In the genomic region with DNA sequence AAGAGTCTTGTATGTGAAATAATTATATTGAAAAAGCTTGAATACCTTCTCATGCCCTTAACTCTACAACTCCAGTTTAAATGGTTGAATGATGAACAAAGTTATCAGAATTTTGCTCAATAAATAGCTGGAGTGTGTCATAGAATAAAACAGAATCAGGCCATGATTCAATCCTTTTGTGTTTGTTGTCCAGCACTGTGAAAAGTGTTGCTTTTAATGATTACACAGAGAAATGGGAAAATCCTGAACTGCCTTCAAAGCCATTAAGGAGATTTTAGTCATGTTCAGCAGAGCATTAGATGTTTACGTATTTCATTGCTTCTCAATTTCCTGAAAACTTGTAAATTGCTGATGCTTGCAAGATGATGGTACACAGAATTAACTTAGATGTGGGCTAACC, we compare ENCODE assay signal across 34 cellular contexts.
"Had no signal": no experiment of that assay in that cellular context is flagged by ENCODE, and none has a peak within 500 bp of the region (broad histone marks: within the 10 kb centered on the region; RNA-seq: fewer than 3 reads in every experiment).

No MANE protein-coding gene starts in this region.

- H3K36me3 ChIP-seq: adrenal gland, brain microvascular endothelial cell, breast epithelium had no signal

- H3K27me3 ChIP-seq: adrenal gland, body of pancreas, brain microvascular endothelial cell, breast epithelium had no signal

- ATAC-seq: activated CD8-positive, alpha-beta T cell treated with anti-CD3 and anti-CD28 coated beads for 36 hours; activated naive CD4-positive, alpha-beta T cell treated with anti-CD3 and anti-CD28 coated beads, Interleukin-2, amount 50 U/mL, for 72 hours; activated T-cell treated with anti-CD3 and anti-CD28 coated beads, Interleukin-2, amount 50 U/mL, for 4 hours; activated T-cell treated with anti-CD3 and anti-CD28 coated beads, Interleukin-2, amount 50 U/mL, for 72 hours; activated T-helper 17 cell treated with anti-CD3 and anti-CD28 coated beads, Interleukin-2, amount 50 U/mL, for 72 hours; body of pancreas had no signal

- H3K27ac ChIP-seq: adrenal gland, body of pancreas, brain microvascular endothelial cell, breast epithelium, VCaP had no signal

- H3K4me1 ChIP-seq: adrenal gland, body of pancreas, breast epithelium had no signal

- H3K9me3 ChIP-seq: adrenal gland, body of pancreas, breast epithelium had no signal

- H3K4me3 ChIP-seq: adrenal gland, body of pancreas, breast epithelium had no signal

- DNase-seq: activated B cell treated with CpG ODN at 0.5 μM for 24 hours; activated CD4-positive, alpha-beta memory T cell treated with anti-CD3 and anti-CD28 coated beads for 36 hours; activated CD4-positive, alpha-beta T cell treated with anti-CD3 and anti-CD28 coated beads for 4 hours; activated CD4-positive, alpha-beta T cell treated with anti-CD3 and anti-CD28 coated beads, Interleukin-2, amount 10 ng/mL, durations not matched to agents 24 days and 14 days; activated CD4-positive, alpha-beta T cell treated with anti-CD3 and anti-CD28 coated beads, Interleukin-2, amount 50 U/mL, for 1 hour; activated CD4-positive, alpha-beta T cell treated with anti-CD3 and anti-CD28 coated beads, Interleukin-2, amount 50 U/mL, for 4 hours; activated CD4-positive, CD25-positive, alpha-beta regulatory T cell treated with anti-CD3 and anti-CD28 coated beads, Interleukin-2, amount 50 U/mL, for 72 hours; activated CD8-positive, alpha-beta memory T cell treated with anti-CD3 and anti-CD28 coated beads, Interleukin-2, amount 50 U/mL, for 4 hours; activated CD8-positive, alpha-beta T cell treated with anti-CD3 and anti-CD28 coated beads for 36 hours; activated effector memory CD4-positive, alpha-beta T cell treated with anti-CD3 and anti-CD28 coated beads, Interleukin-2, amount 50 U/mL, for 16 hours; activated gamma-delta T cell treated with Interleukin-2 at 50 U/mL for 16 hours; activated naive CD4-positive, alpha-beta T cell; activated naive CD4-positive, alpha-beta T cell treated with anti-CD3 and anti-CD28 coated beads for 36 hours; activated naive CD4-positive, alpha-beta T cell treated with anti-CD3 and anti-CD28 coated beads, Interleukin-2, amount 50 U/mL, for 16 hours; activated naive CD8-positive, alpha-beta T cell treated with anti-CD3 and anti-CD28 coated beads for 36 hours; activated T-cell treated with anti-CD3 and anti-CD28 coated beads for 4 hours; activated T-cell treated with anti-CD3 and anti-CD28 coated beads, Interleukin-2, amount 50 U/mL, for 1 hour; activated T-cell treated with anti-CD3 and anti-CD28 coated beads, Interleukin-2, amount 50 U/mL, for 4 hours; activated T-cell treated with anti-CD3 and anti-CD28 coated beads, Interleukin-2, amount 50 U/mL, for 72 hours; adrenal gland; amniotic stem cell; aorta; body of pancreas; brain microvascular endothelial cell; central memory CD4-positive, alpha-beta T cell; T-helper 1 cell; T-helper 2 cell; T-helper 9 cell had no signal

- FAIRE-seq: astrocyte, TTC549 had no signal
